In the genomic region with DNA sequence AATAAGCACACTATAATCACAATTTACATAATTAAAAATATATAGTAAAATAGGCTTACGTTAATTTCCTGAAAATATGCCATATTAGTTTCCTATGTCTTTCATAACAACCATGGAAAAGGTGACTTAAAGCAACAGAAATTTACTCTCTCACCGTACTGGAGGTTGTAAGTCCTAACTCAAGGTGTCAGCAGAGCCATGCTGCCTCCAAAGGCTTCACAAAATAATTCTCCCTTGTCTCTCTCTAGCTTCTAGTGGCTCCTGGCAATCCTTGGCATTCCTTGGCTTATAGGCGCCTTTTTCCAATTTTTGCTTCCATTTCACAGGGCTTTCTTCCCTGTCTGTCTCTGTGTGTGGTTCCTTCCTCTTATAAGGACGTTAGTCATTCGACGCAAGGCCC, we compare ENCODE assay signal across 24 cellular contexts. TPM values are rescaled to one million over a fixed set of nuclear protein-coding genes. Genes with fewer than 3 reads are reported as not detected.
DNase-seq lines count a peak whose midpoint lies in the region; ATAC-seq, FAIRE-seq and TF ChIP-seq lines count a peak whose summit lies in the region.
"Had no signal": no experiment of that assay in that cellular context is flagged by ENCODE, and none has a peak within 500 bp of the region (broad histone marks: within the 10 kb centered on the region; RNA-seq: fewer than 3 reads in every experiment).

No MANE protein-coding gene starts in this region.

- WGBS in endodermal cell (ENCODE audit: insufficient coverage in 1 of 2, insufficient read length in 1 of 2), 2 experiments = 65 to 69% methylated on average over 4 to 6 of the region's 6 CpGs
- 49 to 70% (median 62%) methylated on average over 6 of the region's 6 CpGs for WGBS in small intestine, 3 donors

- H3K9me3 ChIP-seq in endodermal cell (ENCODE audit: control insufficient read depth, low read length) (no peaks in the 10 kb centered on the region), small intestine (ENCODE audit: control insufficient read depth, low read depth) (no peaks in the 10 kb centered on the region)
- H3K9me3 ChIP-seq: MG63, SJCRH30 had no signal

- DNase-seq in NCI-H82 (lab: John Stamatoyannopoulos, UW) = peak; percentile 16
- DNase-seq in NCI-H82 treated with DMSO at 0.1 percent for 48 hours (lab: John Stamatoyannopoulos, UW; ENCODE audit: unreplicated experiment) = no peak
- peak; percentile 32 for DNase-seq in NCI-H69 (lab: John Stamatoyannopoulos, UW)
- DNase-seq in endodermal cell = peak; percentile 43
- DNase-seq in small intestine = peak; percentile 45
- DNase-seq in NCI-H2171 treated with DMSO at 0.1 percent for 48 hours (lab: John Stamatoyannopoulos, UW) = no peak
- no peak for DNase-seq in hepatic stellate cell (ENCODE audit: low spot score)
- DNase-seq: 8988T, GF-D8, H7, IMR-90, MG63, NCI-H1048, NCI-H146, NCI-H2029 treated with DMSO at 0.1 percent for 48 hours, NCI-H510A, PC-9, SJCRH30, SW 1271 had no signal

- H3K4me1 ChIP-seq in endodermal cell (ENCODE audit: control insufficient read depth, insufficient read depth, low read length) = no peaks in the 10 kb centered on the region
- no peaks in the 10 kb centered on the region for H3K4me1 ChIP-seq in small intestine (ENCODE audit: control insufficient read depth in 2 of 2, insufficient read depth in 1 of 2, low read depth in 1 of 2, low read length in 1 of 2)
- H3K4me1 ChIP-seq: SJCRH30 had no signal

- FAIRE-seq in small intestine (lab: Jason Lieb, UNC) = no peak
- FAIRE-seq: GM12878 had no signal

- no peaks in the 10 kb centered on the region for H3K27me3 Mint-ChIP-seq in endodermal cell (ENCODE audit: insufficient read depth)

- no peak overlapping the region for H3K9ac ChIP-seq in endodermal cell (ENCODE audit: extremely low read depth, low read length, poor library complexity, severe bottlenecking)

- ATAC-seq in GM18519 (IDR thresholded peaks at IDR 0.05; ENCODE audit: low FRiP score, unreplicated experiment) = no peak
- ATAC-seq: GM12878 had no signal

- H3K4me3 Mint-ChIP-seq in endodermal cell = no peak overlapping the region
- H3K4me3 Mint-ChIP-seq: CD14-positive monocyte had no signal

- H3K4me3 ChIP-seq in endodermal cell (ENCODE audit: low read length) (no peak overlapping the region), small intestine (ENCODE audit: low read depth in 1 of 2, low read length in 2 of 2) (peak overlapping the region in 1 of 2 donors; percentile 10)
- H3K4me3 ChIP-seq: GM12878, MG63, PC-9, SJCRH30 had no signal

- H3K4me1 Mint-ChIP-seq in endodermal cell = no peaks in the 10 kb centered on the region
- H3K4me1 Mint-ChIP-seq: CD14-positive monocyte had no signal

- H3K9me3 Mint-ChIP-seq in endodermal cell = no peaks in the 10 kb centered on the region
- H3K9me3 Mint-ChIP-seq: CD14-positive monocyte had no signal

- no peaks in the 10 kb centered on the region for H3K36me3 Mint-ChIP-seq in endodermal cell (ENCODE audit: low read depth)
- H3K36me3 Mint-ChIP-seq: CD14-positive monocyte had no signal

- TF ChIP-seq CTCF in endodermal cell (conservative IDR thresholded peaks at IDR 0.05) = peak; percentile 45

- H3K36me3 ChIP-seq in endodermal cell (ENCODE audit: control insufficient read depth, insufficient read depth, low read length) (no peaks in the 10 kb centered on the region), small intestine (ENCODE audit: control insufficient read depth in 2 of 2, insufficient read depth in 2 of 2, low read length in 2 of 2) (peaks cover 0 to 6% of the 10 kb centered on the region in 2 donors)
- H3K36me3 ChIP-seq: MG63, SJCRH30 had no signal

- H3K27ac ChIP-seq in endodermal cell (ENCODE audit: low read depth, low read length) (no peak overlapping the region), small intestine (ENCODE audit: low read depth in 1 of 2, low read length in 1 of 2) (no peak overlapping the region)
- H3K27ac ChIP-seq: PC-9, SJCRH30 had no signal

- H3K27me3 ChIP-seq in endodermal cell (ENCODE audit: control insufficient read depth, insufficient read depth, low read length, poor library complexity, severe bottlenecking) (no peaks in the 10 kb centered on the region), small intestine (ENCODE audit: control insufficient read depth in 2 of 2, insufficient read depth in 2 of 2, low read length in 2 of 2) (no peaks in the 10 kb centered on the region)
- H3K27me3 ChIP-seq: MG63, SJCRH30 had no signal

- peak overlapping the region; percentile 10 for H3K27ac Mint-ChIP-seq in endodermal cell
- H3K27ac Mint-ChIP-seq: CD14-positive monocyte had no signal

RNA-seq across cellular contexts. Expression of gene SI, which starts 7.6 kb away (rescaled TPM):
- total RNA-seq in endodermal cell = not detected
- polyA plus RNA-seq in endodermal cell (2013, experiment 1 of 2) = not detected
- not detected for polyA plus RNA-seq in endodermal cell (2013, experiment 2 of 2)
- 100 to 1,000 TPM; 156 to 199 (median 185) TPM for polyA plus RNA-seq in small intestine
- total RNA-seq: GM12878, H7, HT1080, IMR-90, PC-9, SJCRH30 had no signal
- polyA plus RNA-seq: AG04450, CD14-positive monocyte, IMR-90 had no signal

Comparison
In these comparisons a context has a peak if more than half of its experiments do, and no peak if none do; other contexts are left out.
1. DNase-seq: peak in NCI-H82 (single experiment), NCI-H69 (single experiment), endodermal cell (single experiment) and small intestine (single experiment); none in NCI-H82 treated with DMSO at 0.1 percent for 48 hours (single experiment), NCI-H2171 treated with DMSO at 0.1 percent for 48 hours (single experiment) and hepatic stellate cell (single experiment).